Comparison of ENCODE assay signal across 2 cellular contexts in genomic region chr21:45060675-45061311, GRCh38.
TF ChIP-seq lines count a peak whose summit lies in the region.

No MANE protein-coding gene starts in this region.

TF ChIP-seq in IMR-90, 13 proteins besides CTCF, POLR2A, EP300 and RAD21:
- TF ChIP-seq NFE2L2 (IDR thresholded peaks at IDR 0.05; ENCODE audit: low read depth, low read length) (no peak), BHLHE40 (IDR thresholded peaks at IDR 0.05; ENCODE audit: low read depth, low read length) (no peak), CEBPB (IDR thresholded peaks at IDR 0.05; ENCODE audit: low read depth, low read length) (no peak), RCOR1 (IDR thresholded peaks at IDR 0.05; ENCODE audit: insufficient replicate concordance, low read length) (no peak), CHD1 (IDR thresholded peaks at IDR 0.05; ENCODE audit: low read depth, low read length) (no peak), ELK1 (IDR thresholded peaks at IDR 0.05; ENCODE audit: borderline replicate concordance, low read depth, low read length) (no peak), SMC3 (IDR thresholded peaks at IDR 0.05; ENCODE audit: low read depth, low read length) (no peak), USF2 (IDR thresholded peaks at IDR 0.05; ENCODE audit: low read depth, low read length) (no peak), MAZ (IDR thresholded peaks at IDR 0.05; ENCODE audit: borderline replicate concordance, low read depth, low read length) (no peak), FOS (IDR thresholded peaks at IDR 0.05; ENCODE audit: low read depth, low read length) (no peak), MAFK (IDR thresholded peaks at IDR 0.05; ENCODE audit: low read depth, low read length) (no peak)

TF ChIP-seq in K562, 482 proteins besides CTCF, POLR2A, EP300 and RAD21:
- no peak for TF ChIP-seq ZMIZ1 (IDR thresholded peaks at IDR 0.05; ENCODE audit: low read depth in 2 of 2, low read length in 2 of 2)
- no peak for TF ChIP-seq ARID1B (IDR thresholded peaks at IDR 0.05)
- TF ChIP-seq ZBTB34 (CRISPR knock-in tag; IDR thresholded peaks at IDR 0.05) = no peak
- TF ChIP-seq NRF1 (conservative IDR thresholded peaks at IDR 0.05 in 1 of 2, IDR thresholded peaks at IDR 0.05 in 1 of 2) = no peak
